Comparison of ENCODE assay signal across 8 cellular contexts in the genomic region with DNA sequence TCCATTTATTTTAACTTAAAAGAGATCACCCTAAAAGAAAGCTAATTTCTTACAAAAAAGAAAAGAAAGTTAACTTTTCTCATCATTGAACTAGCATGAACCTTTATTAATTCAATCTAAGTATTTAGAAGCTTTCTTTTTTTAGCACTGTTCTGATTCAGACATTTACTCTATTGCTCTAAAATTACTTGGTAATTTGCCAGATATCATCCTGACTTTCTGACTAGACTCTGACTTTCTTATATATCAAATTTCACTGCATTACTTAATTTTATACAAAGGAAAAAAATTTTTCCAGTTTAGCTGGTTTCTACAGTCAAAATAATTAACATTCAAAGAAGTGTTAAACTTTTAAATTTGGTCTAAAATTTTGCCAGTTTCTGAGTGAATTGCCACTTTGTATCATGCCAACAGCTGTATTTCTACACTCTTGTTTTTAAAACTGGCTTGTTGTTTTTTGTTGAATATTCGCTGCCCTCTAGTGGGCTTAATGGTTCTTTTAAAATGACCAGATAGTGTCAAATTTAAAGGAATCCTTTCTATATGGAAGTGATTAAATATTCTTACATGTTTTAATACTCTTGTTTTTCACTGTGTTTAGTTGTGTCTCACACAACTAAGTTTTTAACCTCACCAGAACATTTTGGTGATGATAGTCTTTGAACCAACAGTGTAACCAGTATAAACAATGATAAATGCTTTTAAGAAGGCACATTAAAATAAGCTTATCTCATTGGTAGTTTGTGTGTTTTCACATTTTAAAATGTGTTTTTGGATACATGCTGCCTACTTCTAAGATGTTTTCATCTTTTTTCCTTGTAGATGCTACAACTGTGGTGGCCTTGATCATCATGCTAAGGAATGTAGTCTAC.
DNase-seq lines count a peak whose midpoint lies in the region; ATAC-seq and TF ChIP-seq lines count a peak whose summit lies in the region.

No MANE protein-coding gene starts in this region.

- H2AFZ ChIP-seq in OCI-LY3 (ENCODE audit: low read depth, low read length): no peak overlapping the region

- H3K9ac ChIP-seq in OCI-LY3 (ENCODE audit: low read length): no peak overlapping the region

- H3K9me3 ChIP-seq in OCI-LY3 (ENCODE audit: insufficient read depth, low read length) (no peaks in the 10 kb centered on the region), esophagus squamous epithelium (no peaks in the 10 kb centered on the region)

- H3K4me1 ChIP-seq in OCI-LY3 (ENCODE audit: low read length) (peaks cover 9% of the 10 kb centered on the region; the same call in 1 of the 2 replicates), esophagus squamous epithelium (no peaks in the 10 kb centered on the region)

- WGBS in esophagus squamous epithelium, 2 donors: 0% methylated on average over 1 of the region's 1 CpG

- H3K36me3 ChIP-seq in OCI-LY3 (replicated peaks; ENCODE audit: low read depth, low read length) (no peaks in the 10 kb centered on the region), esophagus squamous epithelium (no peaks in the 10 kb centered on the region)

- no peak overlapping the region for H3K27ac ChIP-seq in OCI-LY3 (ENCODE audit: low read length)
- no peak overlapping the region for H3K27ac ChIP-seq in esophagus squamous epithelium

- H3K4me2 ChIP-seq in OCI-LY3 (ENCODE audit: low read length): no peak overlapping the region

- ATAC-seq in HG02938 (IDR thresholded peaks at IDR 0.05; ENCODE audit: unreplicated experiment): no peak

- no peak overlapping the region for H3K4me3 ChIP-seq in OCI-LY3 (ENCODE audit: low read length)
- H3K4me3 ChIP-seq in esophagus squamous epithelium: no peak overlapping the region
- no peak overlapping the region for H3K4me3 ChIP-seq in retinal pigment epithelial cell (ENCODE audit: low read length)

- H3K79me2 ChIP-seq in OCI-LY3 (ENCODE audit: low read length): no peaks in the 10 kb centered on the region

- no peak for TF ChIP-seq POLR2A in esophagus squamous epithelium (IDR thresholded peaks at IDR 0.05)

- DNase-seq in DMS 273 (lab: John Stamatoyannopoulos, UW; ENCODE audit: unreplicated experiment): peak; percentile 76
- DNase-seq in HS-5 (ENCODE audit: low read depth): peak; percentile 63
- DNase-seq in esophagus squamous epithelium (lab: John Stamatoyannopoulos, UW): no peak
- peak; percentile 15 for DNase-seq in retinal pigment epithelial cell (ENCODE audit: low read depth)
- DNase-seq in activated CD4-positive, alpha-beta T cell treated with anti-CD3 and anti-CD28 coated beads for 4 hours: no peak
- no peak for DNase-seq in mucosa of gallbladder (ENCODE audit: low spot score)

- TF ChIP-seq CTCF in OCI-LY3 (IDR thresholded peaks at IDR 0.05; ENCODE audit: low read depth, low read length) (peak; percentile 57), esophagus squamous epithelium (IDR thresholded peaks at IDR 0.05) (peak in 4 of 6 experiments; percentile 33 to 54 (median 43)), retinal pigment epithelial cell (conservative IDR thresholded peaks at IDR 0.05; ENCODE audit: low read depth, low read length) (peak; percentile 46)

- H4K20me1 ChIP-seq in OCI-LY3 (ENCODE audit: insufficient read depth, low read length): no peaks in the 10 kb centered on the region

- intact Hi-C loops in esophagus squamous epithelium (cut with DNase I): no loop called here

- H3K27me3 ChIP-seq in OCI-LY3 (ENCODE audit: low read depth, low read length) (no peaks in the 10 kb centered on the region), esophagus squamous epithelium (no peaks in the 10 kb centered on the region)

Comparison
In these comparisons a context has a peak if more than half of its experiments do, and no peak if none do; other contexts are left out.
1. DNase-seq: peak in DMS 273 (single experiment), HS-5 (single experiment) and retinal pigment epithelial cell (single experiment); none in esophagus squamous epithelium (single experiment), activated CD4-positive, alpha-beta T cell treated with anti-CD3 and anti-CD28 coated beads for 4 hours (0 of 2) and mucosa of gallbladder (single experiment).
2. Peak in every context shown above with its lines, with median percentiles within 50 percentile points of each other: CTCF ChIP-seq.